In genomic region chr16:29159586-29159985, GRCh38 we compare ENCODE assay signal across 8 cellular contexts.
A peak's percentile ranks its signal among the peaks of the same experiment; 100 is the strongest.
DNase-seq lines count a peak whose midpoint lies in the region; ATAC-seq and TF ChIP-seq lines count a peak whose summit lies in the region.
"Not testable (repeated sequence)": the region's sequence is repeated elsewhere in the genome, so short reads cannot be mapped to it uniquely, and the experiment has no call there.

No MANE protein-coding gene starts in this region.

- peak overlapping the region; percentile 91; the same call in 1 of the 2 replicates for H2BK20ac ChIP-seq in IMR-90 (ENCODE audit: low read depth, low read length)

- not testable (repeated sequence) for H3K4me2 ChIP-seq in IMR-90 (ENCODE audit: low read depth, low read length)

- DNase-seq in CD14-positive monocyte (ENCODE audit: low spot score); naive thymus-derived CD4-positive, alpha-beta T cell: not testable (repeated sequence)
- peak; percentile 67 for DNase-seq in IMR-90
- peak in 4 of 7 donors; percentile 39 to 76 (median 58) for DNase-seq in adrenal gland
- peak; percentile 67 for DNase-seq in choroid plexus epithelial cell (ENCODE audit: low read depth)
- DNase-seq in Right ventricle myocardium inferior (ENCODE audit: missing footprints): peak; percentile 45
- peak in 2 of 3 donors; percentile 41 to 44 for DNase-seq in right cardiac atrium
- DNase-seq in ovary: peak; percentile 66 to 78 (median 71)

- not testable (repeated sequence) for H3K36me3 ChIP-seq in IMR-90 (ENCODE audit: control insufficient read depth, insufficient read depth, low read length); adrenal gland (replicated peaks in 1 of 2); naive thymus-derived CD4-positive, alpha-beta T cell (ENCODE audit: control insufficient read depth in 2 of 3, insufficient read depth in 3 of 3, low read length in 3 of 3); ovary

- H2AK5ac ChIP-seq in IMR-90 (ENCODE audit: low read depth, low read length): peak overlapping the region; percentile 87; the same call in 1 of the 2 replicates

- H4K5ac ChIP-seq in IMR-90 (ENCODE audit: low read depth, low read length): peak overlapping the region; percentile 86

- H2BK15ac ChIP-seq in IMR-90 (ENCODE audit: low read depth, low read length): not testable (repeated sequence)

- H3K4me3 ChIP-seq in IMR-90 (ENCODE audit: insufficient read depth, low read depth, low read length); adrenal gland; choroid plexus epithelial cell (ENCODE audit: low read depth, low read length); right cardiac atrium (ENCODE audit: low read length); naive thymus-derived CD4-positive, alpha-beta T cell (ENCODE audit: low read length); ovary: not testable (repeated sequence)

- peak overlapping the region; percentile 92 for H3K14ac ChIP-seq in IMR-90 (replicated peaks; ENCODE audit: low read depth, low read length)

- not testable (repeated sequence) for H3K23ac ChIP-seq in IMR-90 (ENCODE audit: low read depth, low read length)

- H3K79me1 ChIP-seq in IMR-90 (ENCODE audit: low read depth in 1 of 2, low read length in 2 of 2): not testable (repeated sequence)

- peak overlapping the region; percentile 70 for H4K91ac ChIP-seq in IMR-90 (ENCODE audit: insufficient read depth, low read depth, low read length)

- TF ChIP-seq EP300 in ovary (IDR thresholded peaks at IDR 0.05): not testable (repeated sequence)

- H3K18ac ChIP-seq in IMR-90 (ENCODE audit: low read depth, low read length): peak overlapping the region; percentile 93

- 0 out of 2 replicates have a peak overlapping the region, but pooled peaks have one; percentile 45 for H3K9ac ChIP-seq in IMR-90 (ENCODE audit: low read depth, low read length)

- peak; percentile 30; the same call in 1 of the 2 replicates for ATAC-seq in IMR-90 (ENCODE audit: low read depth)
- not testable (repeated sequence) for ATAC-seq in Right ventricle myocardium inferior; right cardiac atrium; naive thymus-derived CD4-positive, alpha-beta T cell

- H3K4ac ChIP-seq in IMR-90 (ENCODE audit: low read depth, low read length): peak overlapping the region; percentile 77

- H3K4me1 Mint-ChIP-seq in CD14-positive monocyte: peaks cover 41% of the 10 kb centered on the region
- H3K4me1 Mint-ChIP-seq in naive thymus-derived CD4-positive, alpha-beta T cell: peaks cover 19 to 41% (median 27%) of the 10 kb centered on the region in 7 donors

- not testable (repeated sequence) for H2AK9ac ChIP-seq in IMR-90 (replicated peaks; ENCODE audit: low read depth, low read length, poor library complexity)

- peak overlapping the region; percentile 34 to 69; a peak in 3 of 4 replicates for H4K8ac ChIP-seq in IMR-90 (ENCODE audit: low read depth in 2 of 2, low read length in 2 of 2)

- H3K27me3 Mint-ChIP-seq in CD14-positive monocyte (ENCODE audit: low read depth in 3 of 3); naive thymus-derived CD4-positive, alpha-beta T cell: not testable (repeated sequence)

- H3K9me3 ChIP-seq in IMR-90 (ENCODE audit: control insufficient read depth, insufficient read depth, low read length); adrenal gland (replicated peaks in 1 of 3); right cardiac atrium (ENCODE audit: control insufficient read depth, low read length); naive thymus-derived CD4-positive, alpha-beta T cell (ENCODE audit: control insufficient read depth in 2 of 3, low read length in 3 of 3); ovary: not testable (repeated sequence)

- not testable (repeated sequence) for H3K56ac ChIP-seq in IMR-90 (ENCODE audit: extremely low read depth, insufficient read depth, low read length)

- peak overlapping the region in 4 of 7 donors; percentile 28 to 83 (median 70) for H3K27ac Mint-ChIP-seq in CD14-positive monocyte
- peak overlapping the region in 5 of 9 donors; percentile 33 to 95 (median 67) for H3K27ac Mint-ChIP-seq in naive thymus-derived CD4-positive, alpha-beta T cell

- WGBS in IMR-90 (ENCODE audit: extremely low coverage in 2 of 2, insufficient read length in 1 of 2), 2 experiments: 80% methylated on average over 4 of the region's 14 CpGs; no CpG with 5 or more reads in 1 of the 2 experiments
- WGBS in adrenal gland, 4 donors: 57 to 64% (median 60%) methylated on average over 13 to 14 of the region's 14 CpGs
- 64% methylated on average over 14 of the region's 14 CpGs for WGBS in right cardiac atrium
- 8 to 20% (median 12%) methylated on average over 14 of the region's 14 CpGs for WGBS in ovary, 3 donors

- H2BK5ac ChIP-seq in IMR-90 (ENCODE audit: low read depth, low read length, poor library complexity, severe bottlenecking): peak overlapping the region; percentile 5

- not testable (repeated sequence) for BruUV-seq in IMR-90 (replicated peaks; lab: Mats Ljungman, UMichigan)

- not testable (repeated sequence) for H4K20me1 ChIP-seq in IMR-90 (ENCODE audit: insufficient read depth, low read length)

- H3K36me3 Mint-ChIP-seq in CD14-positive monocyte: peaks cover 31 to 62% of the 10 kb centered on the region in 2 donors
- peaks cover 0 to 17% (median 6%) of the 10 kb centered on the region in 5 donors for H3K36me3 Mint-ChIP-seq in naive thymus-derived CD4-positive, alpha-beta T cell

- CTCF ChIA-PET in IMR-90 (lab: Yijun Ruan, JAX); naive thymus-derived CD4-positive, alpha-beta T cell (lab: Charles Lee): not testable (repeated sequence)

- H2BK120ac ChIP-seq in IMR-90 (ENCODE audit: low read depth, low read length): peak overlapping the region; percentile 83

- H2AFZ ChIP-seq in IMR-90 (replicated peaks; ENCODE audit: low read length, poor library complexity): not testable (repeated sequence)

- dilution Hi-C loops in IMR-90 (cut with HindIII; ENCODE audit: low sequenced_read_pairs, unreplicated experiment): not testable (repeated sequence)

- TF ChIP-seq CTCF in CD14-positive monocyte (IDR thresholded peaks at IDR 0.05); IMR-90 (conservative IDR thresholded peaks at IDR 0.05; ENCODE audit: low read depth, low read length); adrenal gland (IDR thresholded peaks at IDR 0.05); choroid plexus epithelial cell (conservative IDR thresholded peaks at IDR 0.05; ENCODE audit: low read depth, low read length): not testable (repeated sequence)
- TF ChIP-seq CTCF in ovary (IDR thresholded peaks at IDR 0.05): peak in 1 of 3 donors; percentile 26

- not testable (repeated sequence) for H3K27me3 ChIP-seq in IMR-90 (ENCODE audit: control insufficient read depth, insufficient read depth, low read length); adrenal gland; right cardiac atrium (ENCODE audit: control insufficient read depth, insufficient read depth); naive thymus-derived CD4-positive, alpha-beta T cell (ENCODE audit: control insufficient read depth in 2 of 2, insufficient read depth in 2 of 2, low read length in 2 of 2); ovary

- TF ChIP-seq POLR2A in IMR-90 (IDR thresholded peaks at IDR 0.05; ENCODE audit: low read depth, low read length); adrenal gland (IDR thresholded peaks at IDR 0.05); ovary (IDR thresholded peaks at IDR 0.05): not testable (repeated sequence)

- H3K4me1 ChIP-seq in IMR-90 (ENCODE audit: control insufficient read depth, insufficient read depth, low read length): peaks cover 21% of the 10 kb centered on the region
- H3K4me1 ChIP-seq in adrenal gland (replicated peaks in 1 of 2): peaks cover 15 to 22% of the 10 kb centered on the region in 2 donors
- not testable (repeated sequence) for H3K4me1 ChIP-seq in right cardiac atrium (ENCODE audit: control insufficient read depth, insufficient read depth, low read length)
- peaks cover 0 to 20% of the 10 kb centered on the region in 2 donors for H3K4me1 ChIP-seq in naive thymus-derived CD4-positive, alpha-beta T cell (ENCODE audit: control insufficient read depth in 2 of 2, insufficient read depth in 2 of 2, low read length in 2 of 2)
- H3K4me1 ChIP-seq in ovary (ENCODE audit: insufficient read depth): peaks cover 37% of the 10 kb centered on the region

- in situ Hi-C loops in IMR-90 (cut with MboI; ENCODE audit: low sequenced_read_pairs): not testable (repeated sequence)

- not testable (repeated sequence) for H3K9me1 ChIP-seq in IMR-90 (ENCODE audit: insufficient read depth, low read length)

- not testable (repeated sequence) for TF ChIP-seq RAD21 in IMR-90 (IDR thresholded peaks at IDR 0.05; ENCODE audit: low read length)

- POLR2A ChIA-PET in IMR-90 (lab: Charles Lee; ENCODE audit: unreplicated experiment); naive thymus-derived CD4-positive, alpha-beta T cell (lab: Charles Lee): not testable (repeated sequence)

- H3K9me3 Mint-ChIP-seq in CD14-positive monocyte: peaks cover 0 to 10% (median 0%) of the 10 kb centered on the region in 7 donors
- not testable (repeated sequence) for H3K9me3 Mint-ChIP-seq in naive thymus-derived CD4-positive, alpha-beta T cell

- H3K4me3 Mint-ChIP-seq in CD14-positive monocyte; naive thymus-derived CD4-positive, alpha-beta T cell: not testable (repeated sequence)

- H3K27ac ChIP-seq in IMR-90 (ENCODE audit: insufficient read depth, low read length) (peak overlapping the region; percentile 92; the same call in 1 of the 2 replicates), adrenal gland (peak overlapping the region in 2 of 5 donors; percentile 69 to 86), ovary (peak overlapping the region; percentile 93 to 95)
- H3K27ac ChIP-seq in right cardiac atrium (ENCODE audit: low read length); naive thymus-derived CD4-positive, alpha-beta T cell (ENCODE audit: low read depth, low read length): not testable (repeated sequence)

- intact Hi-C loops in CD14-positive monocyte (cut with micrococcal nuclease) (loop anchor here (5.0 kb wide), 1 partner anchor 42 kb away; no protein-coding TSS in a partner anchor), IMR-90 (cut with micrococcal nuclease) (loop anchor here (5.0 kb wide), 1 partner anchor 38 kb away; no protein-coding TSS in a partner anchor)
- intact Hi-C loops in adrenal gland (cut with DNase I); Right ventricle myocardium inferior (cut with DNase I); right cardiac atrium (cut with DNase I); naive thymus-derived CD4-positive, alpha-beta T cell (cut with micrococcal nuclease); ovary (cut with DNase I): not testable (repeated sequence)
